Comparison of ENCODE assay signal across 8 cellular contexts in genomic region chr14:74616507-74616906, GRCh38. TPM values are rescaled to one million over a fixed set of nuclear protein-coding genes. Genes with fewer than 3 reads are reported as not detected.
DNase-seq lines count a peak whose midpoint lies in the region; ATAC-seq and TF ChIP-seq lines count a peak whose summit lies in the region.

No MANE protein-coding gene starts in this region.

- peak overlapping the region; percentile 68 for H3K56ac ChIP-seq in mesendoderm (ENCODE audit: low read length)

- H3K27ac Mint-ChIP-seq in activated naive CD8-positive, alpha-beta T cell treated with anti-CD3 and anti-CD28 coated beads, Interleukin-2, amount 50 U/mL, for 24 hours = no peak overlapping the region
- no peak overlapping the region for H3K27ac Mint-ChIP-seq in nephron progenitor cell
- no peak overlapping the region for H3K27ac Mint-ChIP-seq in activated T-helper 1 cell treated with anti-CD3 and anti-CD28 coated beads, Interleukin-12 subunit alpha, Interleukin-12 subunit beta, Interleukin-2, Interleukin-4 antibody, amounts not matched to agents 30 ng/mL and 10 ng/mL and 1 ng/mL, durations not matched to agents 14 hours and 24 hours and 36 hours

- peaks cover 25% of the 10 kb centered on the region for H3K27me3 Mint-ChIP-seq in activated naive CD8-positive, alpha-beta T cell treated with anti-CD3 and anti-CD28 coated beads, Interleukin-2, amount 50 U/mL, for 24 hours
- peaks cover 55% of the 10 kb centered on the region for H3K27me3 Mint-ChIP-seq in nephron progenitor cell (ENCODE audit: low read depth, poor library complexity)
- H3K27me3 Mint-ChIP-seq in activated T-helper 1 cell treated with anti-CD3 and anti-CD28 coated beads, Interleukin-12 subunit alpha, Interleukin-12 subunit beta, Interleukin-2, Interleukin-4 antibody, amounts not matched to agents 30 ng/mL and 10 ng/mL and 1 ng/mL, durations not matched to agents 14 hours and 24 hours and 36 hours (ENCODE audit: insufficient read depth) = peaks cover 28% of the 10 kb centered on the region

- no peak overlapping the region for H3K9ac ChIP-seq in mesendoderm (ENCODE audit: low read length)

- peaks cover 6% of the 10 kb centered on the region for H3K27me3 ChIP-seq in mesendoderm (ENCODE audit: insufficient read depth, low read length, poor library complexity)

- H2BK120ac ChIP-seq in mesendoderm (ENCODE audit: low read depth, low read length) = no peak overlapping the region

- no peak overlapping the region for H3K4ac ChIP-seq in mesendoderm (ENCODE audit: low read depth, low read length)

- WGBS in mesendoderm (ENCODE audit: extremely low coverage, insufficient coverage, low lambda C conversion rate) = no CpG with 5 or more reads among the region's 4 CpGs

- H2BK15ac ChIP-seq in mesendoderm (replicated peaks; ENCODE audit: low read depth) = no peak overlapping the region

- no peak overlapping the region for H4K8ac ChIP-seq in mesendoderm (ENCODE audit: low read depth, low read length)

- H3K79me2 ChIP-seq in mesendoderm (ENCODE audit: control insufficient read depth, insufficient read depth, low read length) = no peaks in the 10 kb centered on the region

- DNase-seq in AG20443 (ENCODE audit: low spot score) (peak; percentile 63), HS-5 (ENCODE audit: low read depth) (peak; percentile 80), mesendoderm (peak; percentile 60), nephron progenitor cell (no peak), DMS114 treated with DMSO at 0.1 percent for 48 hours (lab: John Stamatoyannopoulos, UW; ENCODE audit: unreplicated experiment) (no peak)
- peak; percentile 49 for DNase-seq in activated naive CD8-positive, alpha-beta T cell treated with anti-CD3 and anti-CD28 coated beads, Interleukin-2, amount 50 U/mL, for 24 hours
- DNase-seq in activated T-helper 1 cell treated with anti-CD3 and anti-CD28 coated beads, Interleukin-12 subunit alpha, Interleukin-12 subunit beta, Interleukin-2, Interleukin-4 antibody, amounts not matched to agents 30 ng/mL and 10 ng/mL and 1 ng/mL, durations not matched to agents 14 hours and 24 hours and 36 hours (ENCODE audit: low spot score) = no peak

- H3K4me3 ChIP-seq in mesendoderm (ENCODE audit: low read length) = no peak overlapping the region

- no peaks in the 10 kb centered on the region for H3K36me3 ChIP-seq in mesendoderm (ENCODE audit: control insufficient read depth, insufficient read depth, low read length)

- no peak overlapping the region for H3K4me3 Mint-ChIP-seq in activated naive CD8-positive, alpha-beta T cell treated with anti-CD3 and anti-CD28 coated beads, Interleukin-2, amount 50 U/mL, for 24 hours
- H3K4me3 Mint-ChIP-seq in nephron progenitor cell = no peak overlapping the region
- no peak overlapping the region for H3K4me3 Mint-ChIP-seq in activated T-helper 1 cell treated with anti-CD3 and anti-CD28 coated beads, Interleukin-12 subunit alpha, Interleukin-12 subunit beta, Interleukin-2, Interleukin-4 antibody, amounts not matched to agents 30 ng/mL and 10 ng/mL and 1 ng/mL, durations not matched to agents 14 hours and 24 hours and 36 hours

- no peaks in the 10 kb centered on the region for H3K36me3 Mint-ChIP-seq in activated naive CD8-positive, alpha-beta T cell treated with anti-CD3 and anti-CD28 coated beads, Interleukin-2, amount 50 U/mL, for 24 hours (ENCODE audit: low read depth)
- no peaks in the 10 kb centered on the region for H3K36me3 Mint-ChIP-seq in nephron progenitor cell (ENCODE audit: low read depth)
- H3K36me3 Mint-ChIP-seq in activated T-helper 1 cell treated with anti-CD3 and anti-CD28 coated beads, Interleukin-12 subunit alpha, Interleukin-12 subunit beta, Interleukin-2, Interleukin-4 antibody, amounts not matched to agents 30 ng/mL and 10 ng/mL and 1 ng/mL, durations not matched to agents 14 hours and 24 hours and 36 hours (ENCODE audit: low read depth) = peaks cover 2% of the 10 kb centered on the region

- H3K18ac ChIP-seq in mesendoderm (ENCODE audit: low read length) = no peak overlapping the region

- intact Hi-C loops in activated T-helper 1 cell treated with anti-CD3 and anti-CD28 coated beads, Interleukin-12 subunit alpha, Interleukin-12 subunit beta, Interleukin-2, Interleukin-4 antibody, amounts not matched to agents 30 ng/mL and 10 ng/mL and 1 ng/mL, durations not matched to agents 14 hours and 24 hours and 36 hours (cut with micrococcal nuclease) = no loop called here

- H2BK5ac ChIP-seq in mesendoderm (ENCODE audit: low read length) = peak overlapping the region; percentile 11

- no peak overlapping the region for H3K4me2 ChIP-seq in mesendoderm (ENCODE audit: low read length)

- no peak overlapping the region for H4K5ac ChIP-seq in mesendoderm (ENCODE audit: low read length)

- peaks cover 29% of the 10 kb centered on the region for H3K4me1 ChIP-seq in mesendoderm (ENCODE audit: control insufficient read depth, low read depth, low read length)

- TF ChIP-seq CTCF in nephron progenitor cell (IDR thresholded peaks at IDR 0.05) = no peak

- no peak overlapping the region for H2AK5ac ChIP-seq in mesendoderm (ENCODE audit: low read length)

- no peak overlapping the region for H3K23ac ChIP-seq in mesendoderm (ENCODE audit: low read length)

- H3K79me1 ChIP-seq in mesendoderm (ENCODE audit: low read length) = no peaks in the 10 kb centered on the region

- H3K9me3 Mint-ChIP-seq in activated naive CD8-positive, alpha-beta T cell treated with anti-CD3 and anti-CD28 coated beads, Interleukin-2, amount 50 U/mL, for 24 hours = no peaks in the 10 kb centered on the region
- H3K9me3 Mint-ChIP-seq in nephron progenitor cell = no peaks in the 10 kb centered on the region
- no peaks in the 10 kb centered on the region for H3K9me3 Mint-ChIP-seq in activated T-helper 1 cell treated with anti-CD3 and anti-CD28 coated beads, Interleukin-12 subunit alpha, Interleukin-12 subunit beta, Interleukin-2, Interleukin-4 antibody, amounts not matched to agents 30 ng/mL and 10 ng/mL and 1 ng/mL, durations not matched to agents 14 hours and 24 hours and 36 hours

- peaks cover 80% of the 10 kb centered on the region for H3K4me1 Mint-ChIP-seq in activated naive CD8-positive, alpha-beta T cell treated with anti-CD3 and anti-CD28 coated beads, Interleukin-2, amount 50 U/mL, for 24 hours
- peaks cover 50% of the 10 kb centered on the region for H3K4me1 Mint-ChIP-seq in nephron progenitor cell
- peaks cover 74% of the 10 kb centered on the region for H3K4me1 Mint-ChIP-seq in activated T-helper 1 cell treated with anti-CD3 and anti-CD28 coated beads, Interleukin-12 subunit alpha, Interleukin-12 subunit beta, Interleukin-2, Interleukin-4 antibody, amounts not matched to agents 30 ng/mL and 10 ng/mL and 1 ng/mL, durations not matched to agents 14 hours and 24 hours and 36 hours (ENCODE audit: low read depth)

- ATAC-seq in activated naive CD8-positive, alpha-beta T cell treated with anti-CD3 and anti-CD28 coated beads, Interleukin-2, amount 50 U/mL, for 24 hours = no peak
- no peak for ATAC-seq in HG02884 (IDR thresholded peaks at IDR 0.05; ENCODE audit: unreplicated experiment)

- peak overlapping the region; percentile 63 for H3K27ac ChIP-seq in mesendoderm (ENCODE audit: low read depth, low read length)

RNA-seq across cellular contexts. Expression of gene LTBP2, which starts 4.5 kb away (rescaled TPM):
- 0.13 TPM for polyA plus RNA-seq in mesendoderm (2013, experiment 1 of 2)
- polyA plus RNA-seq in mesendoderm (2013, experiment 2 of 2) = 0.13 TPM
- 0.05 and 0.24 TPM in 2 replicates for total RNA-seq in activated T-helper 1 cell treated with anti-CD3 and anti-CD28 coated beads, Interleukin-12 subunit alpha, Interleukin-12 subunit beta, Interleukin-2, Interleukin-4 antibody, amounts not matched to agents 30 ng/mL and 10 ng/mL and 1 ng/mL, durations not matched to agents 14 hours and 24 hours and 36 hours

Comparison
In these comparisons a context has a peak if more than half of its experiments do, and no peak if none do; other contexts are left out.
1. DNase-seq: peak in AG20443 (single experiment), HS-5 (single experiment), activated naive CD8-positive, alpha-beta T cell treated with anti-CD3 and anti-CD28 coated beads, Interleukin-2, amount 50 U/mL, for 24 hours (single experiment) and mesendoderm (single experiment); none in nephron progenitor cell (single experiment), DMS114 treated with DMSO at 0.1 percent for 48 hours (single experiment) and activated T-helper 1 cell treated with anti-CD3 and anti-CD28 coated beads, Interleukin-12 subunit alpha, Interleukin-12 subunit beta, Interleukin-2, Interleukin-4 antibody, amounts not matched to agents 30 ng/mL and 10 ng/mL and 1 ng/mL, durations not matched to agents 14 hours and 24 hours and 36 hours (single experiment).